Comparison of ENCODE assay signal across 9 cellular contexts in genomic region chr12:50751921-50752721, GRCh38. TPM values are rescaled to one million over a fixed set of nuclear protein-coding genes. Genes with fewer than 3 reads are reported as not detected.
A peak's percentile ranks its signal among the peaks of the same experiment; 100 is the strongest.
DNase-seq lines count a peak whose midpoint lies in the region; ATAC-seq lines count a peak whose summit lies in the region.
"Had no signal": no experiment of that assay in that cellular context is flagged by ENCODE, and none has a peak within 500 bp of the region (broad histone marks: within the 10 kb centered on the region; RNA-seq: fewer than 3 reads in every experiment).

No MANE protein-coding gene starts in this region.

- H3K27me3 Mint-ChIP-seq in activated naive CD8-positive, alpha-beta T cell, result no peaks in the 10 kb centered on the region
- no peaks in the 10 kb centered on the region for H3K27me3 Mint-ChIP-seq in activated naive CD8-positive, alpha-beta T cell treated with anti-CD3 and anti-CD28 coated beads for 36 hours

- no peaks in the 10 kb centered on the region for H3K9me3 Mint-ChIP-seq in activated naive CD8-positive, alpha-beta T cell (ENCODE audit: low read depth)
- H3K9me3 Mint-ChIP-seq in activated naive CD8-positive, alpha-beta T cell treated with anti-CD3 and anti-CD28 coated beads for 36 hours, result no peaks in the 10 kb centered on the region

- ATAC-seq in HG03097 (IDR thresholded peaks at IDR 0.05; ENCODE audit: low FRiP score, unreplicated experiment), result no peak

- no peaks in the 10 kb centered on the region for H3K4me1 Mint-ChIP-seq in activated naive CD8-positive, alpha-beta T cell (ENCODE audit: low read depth)
- H3K4me1 Mint-ChIP-seq in activated naive CD8-positive, alpha-beta T cell treated with anti-CD3 and anti-CD28 coated beads for 36 hours, result no peaks in the 10 kb centered on the region

- H3K36me3 Mint-ChIP-seq in activated naive CD8-positive, alpha-beta T cell, result peaks cover 3% of the 10 kb centered on the region
- peaks cover 5% of the 10 kb centered on the region for H3K36me3 Mint-ChIP-seq in activated naive CD8-positive, alpha-beta T cell treated with anti-CD3 and anti-CD28 coated beads for 36 hours

- H3K27ac Mint-ChIP-seq in activated naive CD8-positive, alpha-beta T cell, result peak overlapping the region; percentile 28
- H3K27ac Mint-ChIP-seq in activated naive CD8-positive, alpha-beta T cell treated with anti-CD3 and anti-CD28 coated beads for 36 hours, result no peak overlapping the region

- no peak overlapping the region for H3K4me3 Mint-ChIP-seq in activated naive CD8-positive, alpha-beta T cell
- no peak overlapping the region for H3K4me3 Mint-ChIP-seq in activated naive CD8-positive, alpha-beta T cell treated with anti-CD3 and anti-CD28 coated beads for 36 hours

- no peak for DNase-seq in activated naive CD8-positive, alpha-beta T cell treated with anti-CD3 and anti-CD28 coated beads for 36 hours
- peak; percentile 30 for DNase-seq in amniotic epithelial cell (ENCODE audit: low read depth)
- peak; percentile 21 for DNase-seq in islet precursor cell
- peak; percentile 13 for DNase-seq in ureter (ENCODE audit: low spot score)
- no peak for DNase-seq in stimulated activated CD4-positive, alpha-beta T cell treated with anti-CD3 and anti-CD28 coated beads, Interleukin-2, amount 100 ng/mL, for 48 hours
- DNase-seq in stimulated activated CD8-positive, alpha-beta memory T cell treated with anti-CD3 and anti-CD28 coated beads, Interleukin-4, amount 100 ng/mL, for 48 hours, result no peak
- DNase-seq: activated T-cell treated with anti-CD3 and anti-CD28 coated beads, Interleukin-2, amount 50 U/mL, for 1 hour had no signal

RNA-seq across cellular contexts. Expression of gene ATF1, which starts 11.8 kb away (rescaled TPM):
- total RNA-seq in activated naive CD8-positive, alpha-beta T cell treated with anti-CD3 and anti-CD28 coated beads for 36 hours, result 10 to 100 TPM; 57.4 to 58.5 TPM
- 34.4 TPM for total RNA-seq in ureter

Comparison
In these comparisons a context has a peak if more than half of its experiments do, and no peak if none do; other contexts are left out.
1. DNase-seq: peak in amniotic epithelial cell (single experiment), islet precursor cell (single experiment) and ureter (single experiment); none in activated naive CD8-positive, alpha-beta T cell treated with anti-CD3 and anti-CD28 coated beads for 36 hours (single experiment), stimulated activated CD4-positive, alpha-beta T cell treated with anti-CD3 and anti-CD28 coated beads, Interleukin-2, amount 100 ng/mL, for 48 hours (0 of 2) and stimulated activated CD8-positive, alpha-beta memory T cell treated with anti-CD3 and anti-CD28 coated beads, Interleukin-4, amount 100 ng/mL, for 48 hours (single experiment).